22 cellular contexts compared by ENCODE assay signal in the genomic region with DNA sequence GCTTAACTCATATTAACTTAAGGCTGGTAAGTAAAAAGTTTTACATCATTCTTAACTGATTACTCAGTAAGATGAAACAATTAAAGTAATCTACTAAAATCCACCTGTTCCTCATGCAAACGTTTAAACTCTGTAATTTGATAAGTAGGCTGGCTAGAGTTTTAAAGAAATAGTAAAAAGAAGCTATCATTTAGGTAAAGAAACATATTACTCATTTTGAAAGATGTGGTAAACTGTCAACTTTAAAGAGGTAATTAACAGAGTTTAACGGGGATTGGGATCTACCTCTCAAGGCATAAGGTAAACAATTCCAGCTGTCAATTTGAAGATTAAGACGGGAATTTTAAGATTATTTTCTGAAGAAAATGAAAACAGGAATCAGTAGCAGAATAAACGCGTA.
"Had no signal": no experiment of that assay in that cellular context is flagged by ENCODE, and none has a peak within 500 bp of the region (broad histone marks: within the 10 kb centered on the region; RNA-seq: fewer than 3 reads in every experiment).

No MANE protein-coding gene starts in this region.

- H3K9me2 ChIP-seq: SK-N-SH had no signal

- ATAC-seq: HepG2, Panc1, PC-3, T-cell had no signal

- H3K9me3 Mint-ChIP-seq: T-cell had no signal

- H3K4me2 ChIP-seq: SK-N-SH had no signal

- DNase-seq: IMR-90, Karpas-422, KG1, MV-4-11, NCI-H1048, NCI-H1105, NCI-H1436 treated with DMSO at 0.1 percent for 48 hours, NCI-H1694, NCI-H1930, NCI-H2081, NCI-H2107, NCI-H226, NCI-H446, NCI-H510A, NCI-H524 treated with DMSO at 0.1 percent for 48 hours, PC-3, SHP77, SK-N-SH, SW 1271, T-cell had no signal

- H3K4me3 Mint-ChIP-seq: T-cell had no signal

- H3K27me3 Mint-ChIP-seq: T-cell had no signal

- H3K9me3 ChIP-seq: SK-N-SH had no signal

- FAIRE-seq: HepG2 had no signal

- H3K27ac Mint-ChIP-seq: T-cell had no signal

- H3K9ac ChIP-seq: SK-N-SH had no signal
